1 cellular context compared by ENCODE assay signal in the genomic region with DNA sequence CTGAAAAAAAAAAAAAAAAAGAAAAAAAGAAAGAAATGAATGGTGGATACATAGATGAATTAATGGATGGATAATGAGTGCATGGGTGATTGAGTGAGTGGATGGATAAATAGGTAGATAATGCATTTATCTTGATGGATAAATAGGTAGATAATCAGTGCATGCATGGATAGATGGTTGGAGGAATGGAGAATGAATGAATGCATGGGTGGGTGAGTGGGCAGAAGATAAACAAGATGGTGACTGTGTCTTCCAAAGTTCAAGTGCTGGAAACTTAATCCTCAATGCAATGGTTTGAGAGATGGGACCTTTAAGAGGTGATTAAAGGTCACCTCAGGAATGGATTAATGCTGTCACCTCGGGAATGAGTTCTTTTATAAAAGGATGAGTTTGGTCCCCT.
TF ChIP-seq lines count a peak whose summit lies in the region.

No MANE protein-coding gene starts in this region.

TF ChIP-seq in H1, 55 proteins besides CTCF, POLR2A, EP300 and RAD21:
- no peak for TF ChIP-seq TAF7 (optimal IDR thresholded peaks at IDR 0.05; ENCODE audit: borderline replicate concordance, low read depth, low read length)
- no peak for TF ChIP-seq MAFK (IDR thresholded peaks at IDR 0.05; ENCODE audit: low read depth, low read length)
- TF ChIP-seq FOSL1 (IDR thresholded peaks at IDR 0.05; ENCODE audit: insufficient read depth, low read depth, low read length): no peak
- TF ChIP-seq, protein P1, sequence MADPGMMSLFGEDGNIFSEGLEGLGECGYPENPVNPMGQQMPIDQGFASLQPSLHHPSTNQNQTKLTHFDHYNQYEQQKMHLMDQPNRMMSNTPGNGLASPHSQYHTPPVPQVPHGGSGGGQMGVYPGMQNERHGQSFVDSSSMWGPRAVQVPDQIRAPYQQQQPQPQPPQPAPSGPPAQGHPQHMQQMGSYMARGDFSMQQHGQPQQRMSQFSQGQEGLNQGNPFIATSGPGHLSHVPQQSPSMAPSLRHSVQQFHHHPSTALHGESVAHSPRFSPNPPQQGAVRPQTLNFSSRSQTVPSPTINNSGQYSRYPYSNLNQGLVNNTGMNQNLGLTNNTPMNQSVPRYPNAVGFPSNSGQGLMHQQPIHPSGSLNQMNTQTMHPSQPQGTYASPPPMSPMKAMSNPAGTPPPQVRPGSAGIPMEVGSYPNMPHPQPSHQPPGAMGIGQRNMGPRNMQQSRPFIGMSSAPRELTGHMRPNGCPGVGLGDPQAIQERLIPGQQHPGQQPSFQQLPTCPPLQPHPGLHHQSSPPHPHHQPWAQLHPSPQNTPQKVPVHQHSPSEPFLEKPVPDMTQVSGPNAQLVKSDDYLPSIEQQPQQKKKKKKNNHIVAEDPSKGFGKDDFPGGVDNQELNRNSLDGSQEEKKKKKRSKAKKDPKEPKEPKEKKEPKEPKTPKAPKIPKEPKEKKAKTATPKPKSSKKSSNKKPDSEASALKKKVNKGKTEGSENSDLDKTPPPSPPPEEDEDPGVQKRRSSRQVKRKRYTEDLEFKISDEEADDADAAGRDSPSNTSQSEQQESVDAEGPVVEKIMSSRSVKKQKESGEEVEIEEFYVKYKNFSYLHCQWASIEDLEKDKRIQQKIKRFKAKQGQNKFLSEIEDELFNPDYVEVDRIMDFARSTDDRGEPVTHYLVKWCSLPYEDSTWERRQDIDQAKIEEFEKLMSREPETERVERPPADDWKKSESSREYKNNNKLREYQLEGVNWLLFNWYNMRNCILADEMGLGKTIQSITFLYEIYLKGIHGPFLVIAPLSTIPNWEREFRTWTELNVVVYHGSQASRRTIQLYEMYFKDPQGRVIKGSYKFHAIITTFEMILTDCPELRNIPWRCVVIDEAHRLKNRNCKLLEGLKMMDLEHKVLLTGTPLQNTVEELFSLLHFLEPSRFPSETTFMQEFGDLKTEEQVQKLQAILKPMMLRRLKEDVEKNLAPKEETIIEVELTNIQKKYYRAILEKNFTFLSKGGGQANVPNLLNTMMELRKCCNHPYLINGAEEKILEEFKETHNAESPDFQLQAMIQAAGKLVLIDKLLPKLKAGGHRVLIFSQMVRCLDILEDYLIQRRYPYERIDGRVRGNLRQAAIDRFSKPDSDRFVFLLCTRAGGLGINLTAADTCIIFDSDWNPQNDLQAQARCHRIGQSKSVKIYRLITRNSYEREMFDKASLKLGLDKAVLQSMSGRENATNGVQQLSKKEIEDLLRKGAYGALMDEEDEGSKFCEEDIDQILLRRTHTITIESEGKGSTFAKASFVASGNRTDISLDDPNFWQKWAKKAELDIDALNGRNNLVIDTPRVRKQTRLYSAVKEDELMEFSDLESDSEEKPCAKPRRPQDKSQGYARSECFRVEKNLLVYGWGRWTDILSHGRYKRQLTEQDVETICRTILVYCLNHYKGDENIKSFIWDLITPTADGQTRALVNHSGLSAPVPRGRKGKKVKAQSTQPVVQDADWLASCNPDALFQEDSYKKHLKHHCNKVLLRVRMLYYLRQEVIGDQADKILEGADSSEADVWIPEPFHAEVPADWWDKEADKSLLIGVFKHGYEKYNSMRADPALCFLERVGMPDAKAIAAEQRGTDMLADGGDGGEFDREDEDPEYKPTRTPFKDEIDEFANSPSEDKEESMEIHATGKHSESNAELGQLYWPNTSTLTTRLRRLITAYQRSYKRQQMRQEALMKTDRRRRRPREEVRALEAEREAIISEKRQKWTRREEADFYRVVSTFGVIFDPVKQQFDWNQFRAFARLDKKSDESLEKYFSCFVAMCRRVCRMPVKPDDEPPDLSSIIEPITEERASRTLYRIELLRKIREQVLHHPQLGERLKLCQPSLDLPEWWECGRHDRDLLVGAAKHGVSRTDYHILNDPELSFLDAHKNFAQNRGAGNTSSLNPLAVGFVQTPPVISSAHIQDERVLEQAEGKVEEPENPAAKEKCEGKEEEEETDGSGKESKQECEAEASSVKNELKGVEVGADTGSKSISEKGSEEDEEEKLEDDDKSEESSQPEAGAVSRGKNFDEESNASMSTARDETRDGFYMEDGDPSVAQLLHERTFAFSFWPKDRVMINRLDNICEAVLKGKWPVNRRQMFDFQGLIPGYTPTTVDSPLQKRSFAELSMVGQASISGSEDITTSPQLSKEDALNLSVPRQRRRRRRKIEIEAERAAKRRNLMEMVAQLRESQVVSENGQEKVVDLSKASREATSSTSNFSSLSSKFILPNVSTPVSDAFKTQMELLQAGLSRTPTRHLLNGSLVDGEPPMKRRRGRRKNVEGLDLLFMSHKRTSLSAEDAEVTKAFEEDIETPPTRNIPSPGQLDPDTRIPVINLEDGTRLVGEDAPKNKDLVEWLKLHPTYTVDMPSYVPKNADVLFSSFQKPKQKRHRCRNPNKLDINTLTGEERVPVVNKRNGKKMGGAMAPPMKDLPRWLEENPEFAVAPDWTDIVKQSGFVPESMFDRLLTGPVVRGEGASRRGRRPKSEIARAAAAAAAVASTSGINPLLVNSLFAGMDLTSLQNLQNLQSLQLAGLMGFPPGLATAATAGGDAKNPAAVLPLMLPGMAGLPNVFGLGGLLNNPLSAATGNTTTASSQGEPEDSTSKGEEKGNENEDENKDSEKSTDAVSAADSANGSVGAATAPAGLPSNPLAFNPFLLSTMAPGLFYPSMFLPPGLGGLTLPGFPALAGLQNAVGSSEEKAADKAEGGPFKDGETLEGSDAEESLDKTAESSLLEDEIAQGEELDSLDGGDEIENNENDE (IDR thresholded peaks at IDR 0.05; ENCODE audit: insufficient replicate concordance, low read length): no peak
- no peak for TF ChIP-seq BACH1 (IDR thresholded peaks at IDR 0.05; ENCODE audit: low read length)
- TF ChIP-seq NRF1 (IDR thresholded peaks at IDR 0.05; ENCODE audit: low read depth, low read length): no peak
- TF ChIP-seq CBX8 (IDR thresholded peaks at IDR 0.05; ENCODE audit: borderline replicate concordance, low read depth, low read length): no peak
- TF ChIP-seq, protein P2, sequence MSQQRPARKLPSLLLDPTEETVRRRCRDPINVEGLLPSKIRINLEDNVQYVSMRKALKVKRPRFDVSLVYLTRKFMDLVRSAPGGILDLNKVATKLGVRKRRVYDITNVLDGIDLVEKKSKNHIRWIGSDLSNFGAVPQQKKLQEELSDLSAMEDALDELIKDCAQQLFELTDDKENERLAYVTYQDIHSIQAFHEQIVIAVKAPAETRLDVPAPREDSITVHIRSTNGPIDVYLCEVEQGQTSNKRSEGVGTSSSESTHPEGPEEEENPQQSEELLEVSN (IDR thresholded peaks at IDR 0.05): no peak
- TF ChIP-seq ZNF274 (IDR thresholded peaks at IDR 0.05; ENCODE audit: borderline replicate concordance, extremely low read depth, low read length): no peak
- TF ChIP-seq PHF8 (conservative IDR thresholded peaks at IDR 0.05; ENCODE audit: low read depth, low read length): no peak
- no peak for TF ChIP-seq CHD1 (IDR thresholded peaks at IDR 0.05; ENCODE audit: low read depth, low read length)
- no peak for TF ChIP-seq YY1 (IDR thresholded peaks at IDR 0.05; ENCODE audit: low read depth, low read length)
- TF ChIP-seq NANOG (IDR thresholded peaks at IDR 0.05; ENCODE audit: insufficient read depth, low read depth, low read length, poor library complexity, severe bottlenecking): no peak
- TF ChIP-seq, protein P3, sequence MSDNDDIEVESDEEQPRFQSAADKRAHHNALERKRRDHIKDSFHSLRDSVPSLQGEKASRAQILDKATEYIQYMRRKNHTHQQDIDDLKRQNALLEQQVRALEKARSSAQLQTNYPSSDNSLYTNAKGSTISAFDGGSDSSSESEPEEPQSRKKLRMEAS (IDR thresholded peaks at IDR 0.05): no peak
- no peak for TF ChIP-seq CREB1 (IDR thresholded peaks at IDR 0.05)
- TF ChIP-seq KDM1A (IDR thresholded peaks at IDR 0.05; ENCODE audit: borderline replicate concordance, low read length): no peak
- TF ChIP-seq CEBPB (IDR thresholded peaks at IDR 0.05; ENCODE audit: low read depth, low read length): no peak
- TF ChIP-seq TEAD4 (IDR thresholded peaks at IDR 0.05; ENCODE audit: low read depth, low read length): no peak
